Comparison of ENCODE assay signal across 25 cellular contexts in genomic region chr15:98012354-98012753, GRCh38.
"Had no signal": no experiment of that assay in that cellular context is flagged by ENCODE, and none has a peak within 500 bp of the region (broad histone marks: within the 10 kb centered on the region; RNA-seq: fewer than 3 reads in every experiment).

No MANE protein-coding gene starts in this region.

- H3K27me3 ChIP-seq: breast epithelium, Peyer's patch had no signal

- H3K27ac ChIP-seq: breast epithelium, RWPE1, SJCRH30, VCaP had no signal

- H3K4me2 ChIP-seq: SK-N-SH had no signal

- ATAC-seq: activated CD4-positive, alpha-beta T cell treated with anti-CD3 and anti-CD28 coated beads for 36 hours; activated CD8-positive, alpha-beta T cell treated with anti-CD3 and anti-CD28 coated beads for 36 hours; activated T-cell treated with anti-CD3 and anti-CD28 coated beads, Interleukin-2, amount 50 U/mL, for 72 hours had no signal

- DNase-seq: activated CD4-positive, alpha-beta T cell treated with anti-CD3 and anti-CD28 coated beads for 36 hours; activated CD8-positive, alpha-beta memory T cell treated with anti-CD3 and anti-CD28 coated beads, Interleukin-2, amount 50 U/mL, for 4 hours; activated CD8-positive, alpha-beta T cell treated with anti-CD3 and anti-CD28 coated beads for 36 hours; activated naive CD4-positive, alpha-beta T cell; activated T-cell treated with anti-CD3 and anti-CD28 coated beads, Interleukin-2, amount 50 U/mL, for 72 hours; aorta; KG1; NCI-H1092; NCI-H1417; NCI-H1694; NCI-H2029; NCI-H2107; NCI-H2171 treated with DMSO at 0.1 percent for 48 hours; NCI-H226; NCI-H526; NCI-H774; OCI-M1; Peyer's patch; Right ventricle myocardium superior; SJCRH30; SK-N-SH; T-helper 1 cell had no signal

- H3K9me3 ChIP-seq: breast epithelium, Peyer's patch, SJCRH30, SK-N-SH had no signal

- H3K9ac ChIP-seq: SK-N-SH had no signal

- H3K4me1 ChIP-seq: breast epithelium, Peyer's patch, SJCRH30 had no signal

- H3K4me3 ChIP-seq: breast epithelium, SJCRH30 had no signal

- H3K36me3 ChIP-seq: breast epithelium, Peyer's patch, SJCRH30 had no signal
